In the genomic region with DNA sequence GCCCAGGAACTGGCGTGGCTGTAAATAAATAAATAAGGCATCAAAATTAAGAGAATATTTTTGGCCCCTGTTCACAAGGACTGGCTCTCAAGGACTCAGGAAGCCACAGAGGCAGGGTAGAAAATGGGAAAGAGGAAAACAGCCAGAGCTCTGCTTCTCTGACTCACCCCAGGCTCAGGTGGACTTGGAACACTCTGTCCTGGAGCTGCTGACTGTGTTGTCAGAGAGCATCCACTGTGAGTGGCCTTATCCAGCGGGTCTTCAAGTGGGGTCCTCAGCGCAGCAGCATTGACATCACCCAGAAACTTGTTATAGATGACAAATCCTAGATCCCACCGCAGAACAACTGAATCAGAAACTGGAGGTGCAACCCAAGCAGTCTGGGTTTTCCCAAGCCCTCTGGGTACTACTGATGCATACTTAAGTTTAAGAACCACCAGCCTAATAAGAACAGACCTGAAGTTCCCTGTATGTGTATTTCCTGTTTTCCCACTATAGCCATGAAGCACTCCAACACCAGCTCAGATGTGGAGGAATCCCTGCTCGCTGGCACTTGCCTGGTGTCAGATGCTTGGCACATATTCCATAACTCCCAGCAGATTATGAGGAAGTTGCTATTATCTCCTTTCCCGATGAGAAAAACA, we compare ENCODE assay signal across 22 cellular contexts. TPM values are rescaled to one million over a fixed set of nuclear protein-coding genes. Genes with fewer than 3 reads are reported as not detected.
DNase-seq lines count a peak whose midpoint lies in the region; ATAC-seq, FAIRE-seq and TF ChIP-seq lines count a peak whose summit lies in the region.
"Had no signal": no experiment of that assay in that cellular context is flagged by ENCODE, and none has a peak within 500 bp of the region (broad histone marks: within the 10 kb centered on the region; RNA-seq: fewer than 3 reads in every experiment).

No MANE protein-coding gene starts in this region.

- TF ChIP-seq POLR2A in endothelial cell of umbilical vein (IDR thresholded peaks at IDR 0.05; ENCODE audit: low read depth, low read length) (no peak), HepG2 (IDR thresholded peaks at IDR 0.05; ENCODE audit: insufficient read depth in 1 of 2, low read depth in 2 of 2, low read length in 2 of 2) (no peak)

- TF ChIP-seq RAD21 in HepG2 (CRISPR knock-in tag; IDR thresholded peaks at IDR 0.05), result no peak

- no peak overlapping the region for H3K9ac ChIP-seq in endothelial cell of umbilical vein (replicated peaks; ENCODE audit: extremely low read depth, insufficient read depth, low read length)
- H3K9ac ChIP-seq in HepG2 (ENCODE audit: insufficient read depth, low read depth, low read length), result no peak overlapping the region

- no peaks in the 10 kb centered on the region for H3K36me3 ChIP-seq in Panc1 (ENCODE audit: control insufficient read depth, insufficient read depth, low read length)
- no peaks in the 10 kb centered on the region for H3K36me3 ChIP-seq in endothelial cell of umbilical vein (ENCODE audit: control insufficient read depth in 2 of 2, extremely low read depth in 1 of 2, insufficient read depth in 2 of 2, low read length in 2 of 2)
- H3K36me3 ChIP-seq in HepG2 (replicated peaks in 1 of 2; ENCODE audit: control insufficient read depth in 1 of 2, insufficient read depth in 2 of 2, low read length in 2 of 2), result no peaks in the 10 kb centered on the region

- no peaks in the 10 kb centered on the region for H3K9me3 ChIP-seq in Panc1 (ENCODE audit: control insufficient read depth, insufficient read depth, low read depth, low read length)
- H3K9me3 ChIP-seq in endothelial cell of umbilical vein (replicated peaks; ENCODE audit: control insufficient read depth, insufficient read depth, low read length), result no peaks in the 10 kb centered on the region
- no peaks in the 10 kb centered on the region for H3K9me3 ChIP-seq in HepG2 (ENCODE audit: low read length)

- no peaks in the 10 kb centered on the region for H3K9me1 ChIP-seq in endothelial cell of umbilical vein (replicated peaks; ENCODE audit: control insufficient read depth, extremely low read depth, insufficient read depth, low read length)

- H3K27ac ChIP-seq in Panc1 (ENCODE audit: low read length), result no peak overlapping the region
- no peak overlapping the region for H3K27ac ChIP-seq in endothelial cell of umbilical vein (ENCODE audit: insufficient read depth, low read depth, low read length)
- H3K27ac ChIP-seq in HepG2 (ENCODE audit: extremely low read length, insufficient read depth, low read length), result no peak overlapping the region

- peak; percentile 2 for DNase-seq in ACHN
- DNase-seq in Panc1 (ENCODE audit: low read depth, low spot score), result no peak
- no peak for DNase-seq in endothelial cell of umbilical vein (ENCODE audit: low read depth, low spot score)
- DNase-seq in HepG2 (ENCODE audit: low spot score), result no peak
- no peak for DNase-seq in glutamatergic neuron
- DNase-seq in COR-L47 (lab: John Stamatoyannopoulos, UW), result no peak
- DNase-seq in GM13976 (ENCODE audit: low spot score), result no peak
- DNase-seq: CD8-positive, alpha-beta T cell; DMS79; head of caudate nucleus; NCI-H446; SIG-M5 had no signal

- in situ Hi-C loops in ACHN (cut with HindIII; ENCODE audit: low pct_ligation_motif_present, low pct_unique_long_range_greater_than_20kb, low sequenced_read_pairs) (no loop called here), Panc1 (cut with HindIII; ENCODE audit: low pct_unique_long_range_greater_than_20kb, low sequenced_read_pairs) (no loop called here), HepG2 (cut with HindIII; ENCODE audit: extremely low pct_ligation_motif_present, low pct_unique_long_range_greater_than_20kb) (no loop called here), GM13976 (cut with MboI; ENCODE audit: low sequenced_read_pairs, unreplicated experiment) (no loop called here)

- no peak overlapping the region for H3K4me3 Mint-ChIP-seq in glutamatergic neuron (ENCODE audit: unreplicated experiment)
- H3K4me3 Mint-ChIP-seq: CD8-positive, alpha-beta T cell; nephron; stimulated activated naive CD8-positive, alpha-beta T cell treated with anti-CD3 and anti-CD28 coated beads, Interleukin-15, Interleukin-2, amounts not matched to agents 100 ng/mL and 50 ng/mL, for 24 hours; T-helper 2 cell treated with Interferon-gamma antibody and Interleukin-4, amounts not matched to agents 5 μg/mL and 100 μg/mL, for 36 hours had no signal

- WGBS in HepG2 (ENCODE audit: low lambda C conversion rate), result 2% methylated on average over 3 of the region's 6 CpGs

- FAIRE-seq in endothelial cell of umbilical vein (lab: Jason Lieb, UNC) (no peak), HepG2 (lab: Jason Lieb, UNC) (no peak)
- FAIRE-seq: GM19239, islet of Langerhans had no signal

- no peak overlapping the region for H3K4me3 ChIP-seq in Panc1 (ENCODE audit: low read depth in 2 of 2, low read length in 2 of 2)
- H3K4me3 ChIP-seq in endothelial cell of umbilical vein (replicated peaks in 1 of 3; ENCODE audit: insufficient read depth in 1 of 3, low read depth in 1 of 3, low read length in 3 of 3), result no peak overlapping the region
- H3K4me3 ChIP-seq in HepG2 (replicated peaks in 1 of 3; ENCODE audit: insufficient read depth in 1 of 3, low read depth in 2 of 3, low read length in 3 of 3), result no peak overlapping the region

- ATAC-seq in Panc1 (0 out of 2 replicates have a peak, but pooled peaks have one; percentile 26), HepG2 (peak; percentile 53; the same call in 1 of the 3 replicates), HG03139 (IDR thresholded peaks at IDR 0.05; ENCODE audit: unreplicated experiment) (no peak)
- ATAC-seq: activated CD4-positive, CD25-positive, alpha-beta regulatory T cell treated with anti-CD3 and anti-CD28 coated beads, Interleukin-2, amount 50 U/mL, for 24 hours; CD8-positive, alpha-beta T cell; HCT116 had no signal

- no peaks in the 10 kb centered on the region for H3K4me1 Mint-ChIP-seq in glutamatergic neuron (ENCODE audit: low read depth, unreplicated experiment)

- no peaks in the 10 kb centered on the region; the same call in none of the 2 replicates for H3K4me1 ChIP-seq in Panc1 (ENCODE audit: control insufficient read depth, insufficient read depth, low read length)
- H3K4me1 ChIP-seq in endothelial cell of umbilical vein (ENCODE audit: control insufficient read depth, extremely low read depth, insufficient read depth, low read length), result no peaks in the 10 kb centered on the region
- H3K4me1 ChIP-seq in HepG2 (ENCODE audit: insufficient read depth, low read length), result no peaks in the 10 kb centered on the region

- H3K27me3 ChIP-seq in Panc1 (ENCODE audit: control insufficient read depth, insufficient read depth, low read length) (no peaks in the 10 kb centered on the region), endothelial cell of umbilical vein (ENCODE audit: control insufficient read depth in 2 of 2, insufficient read depth in 2 of 2, low read length in 2 of 2) (no peaks in the 10 kb centered on the region), HepG2 (ENCODE audit: control insufficient read depth in 1 of 2, insufficient read depth in 2 of 2, low read length in 2 of 2) (no peaks in the 10 kb centered on the region; a peak in 1 of 5 replicates)

- no peak for TF ChIP-seq EP300 in HepG2 (IDR thresholded peaks at IDR 0.05; ENCODE audit: low read depth in 2 of 2, low read length in 2 of 2)
- TF ChIP-seq EP300 in HepG2 (CRISPR knock-in tag; IDR thresholded peaks at IDR 0.05; ENCODE audit: borderline replicate concordance), result no peak

- H3K4me2 ChIP-seq in endothelial cell of umbilical vein (ENCODE audit: insufficient read depth, low read length), result no peak overlapping the region
- no peak overlapping the region for H3K4me2 ChIP-seq in HepG2 (ENCODE audit: low read depth, low read length)

- BruUV-seq in Panc1 (replicated peaks; lab: Mats Ljungman, UMichigan), result no TSS peak
- BruUV-seq in endothelial cell of umbilical vein (replicated peaks; lab: Mats Ljungman, UMichigan), result no TSS peak
- BruUV-seq in HepG2 (replicated peaks; lab: Mats Ljungman, UMichigan), result no TSS peak

- intact Hi-C loops in Panc1 (cut with micrococcal nuclease; ENCODE audit: unreplicated experiment), result no loop called here
- intact Hi-C loops in endothelial cell of umbilical vein (cut with micrococcal nuclease), result no loop called here
- intact Hi-C loops in HepG2 (cut with micrococcal nuclease; ENCODE audit: unreplicated experiment), result no loop called here

- dilution Hi-C loops in endothelial cell of umbilical vein (cut with MboI; ENCODE audit: extremely low pct_ligation_motif_present, low sequenced_read_pairs), result no loop called here

- H3K27me3 Mint-ChIP-seq in glutamatergic neuron (ENCODE audit: unreplicated experiment), result peaks cover 5% of the 10 kb centered on the region

- no peak overlapping the region for H3K27ac Mint-ChIP-seq in glutamatergic neuron (ENCODE audit: unreplicated experiment)
- H3K27ac Mint-ChIP-seq: CD8-positive, alpha-beta T cell; nephron; stimulated activated naive CD8-positive, alpha-beta T cell treated with anti-CD3 and anti-CD28 coated beads, Interleukin-15, Interleukin-2, amounts not matched to agents 100 ng/mL and 50 ng/mL, for 24 hours; T-helper 2 cell treated with Interferon-gamma antibody and Interleukin-4, amounts not matched to agents 5 μg/mL and 100 μg/mL, for 36 hours had no signal

- H2AFZ ChIP-seq in endothelial cell of umbilical vein (ENCODE audit: low read depth, low read length), result no peak overlapping the region
- no peak overlapping the region for H2AFZ ChIP-seq in HepG2 (ENCODE audit: low read length)

- TF ChIP-seq CTCF in Panc1 (IDR thresholded peaks at IDR 0.05) (no peak), endothelial cell of umbilical vein (IDR thresholded peaks at IDR 0.05; ENCODE audit: extremely low read depth in 1 of 2, insufficient read depth in 1 of 2, low read depth in 1 of 2, low read length in 2 of 2) (no peak), HepG2 (CRISPR knock-in tag; IDR thresholded peaks at IDR 0.05) (no peak), glutamatergic neuron (IDR thresholded peaks at IDR 0.05; ENCODE audit: partially characterized antibody, unreplicated experiment) (no peak), GM13976 (IDR thresholded peaks at IDR 0.05; ENCODE audit: borderline replicate concordance, control extremely low read depth, extremely low read depth, insufficient read depth, missing control alignments) (no peak)

- H3K79me2 ChIP-seq in endothelial cell of umbilical vein (ENCODE audit: control insufficient read depth, insufficient read depth, low read length), result no peaks in the 10 kb centered on the region
- H3K79me2 ChIP-seq in HepG2 (ENCODE audit: insufficient read depth, low read length), result no peaks in the 10 kb centered on the region

- POLR2A ChIA-PET in Panc1 (lab: Charles Lee) (interaction anchor here (0.6 kb wide), 1 partner anchor 219 kb away, joined by 5 read pairs; no protein-coding TSS in a partner anchor), endothelial cell of umbilical vein (lab: Charles Lee) (no interaction called here), HepG2 (lab: Yijun Ruan, JAX) (no interaction called here)

- H3K36me3 Mint-ChIP-seq in glutamatergic neuron (ENCODE audit: unreplicated experiment), result no peaks in the 10 kb centered on the region
- H3K36me3 Mint-ChIP-seq: CD8-positive, alpha-beta T cell had no signal

- H4K20me1 ChIP-seq in endothelial cell of umbilical vein (replicated peaks; ENCODE audit: control insufficient read depth, extremely low read depth, insufficient read depth, low read length), result no peaks in the 10 kb centered on the region
- H4K20me1 ChIP-seq in HepG2 (ENCODE audit: insufficient read depth, low read length), result no peaks in the 10 kb centered on the region

- H3K9me3 Mint-ChIP-seq in glutamatergic neuron (ENCODE audit: unreplicated experiment), result peaks cover 2% of the 10 kb centered on the region
- H3K9me3 Mint-ChIP-seq: CD8-positive, alpha-beta T cell; stimulated activated naive CD8-positive, alpha-beta T cell treated with anti-CD3 and anti-CD28 coated beads, Interleukin-15, Interleukin-2, amounts not matched to agents 100 ng/mL and 50 ng/mL, for 24 hours; T-helper 2 cell treated with Interferon-gamma antibody and Interleukin-4, amounts not matched to agents 5 μg/mL and 100 μg/mL, for 36 hours had no signal

- CTCF ChIA-PET in Panc1 (lab: Charles Lee) (no interaction called here), endothelial cell of umbilical vein (lab: Charles Lee) (interaction anchor here (1.0 to 1.9 kb wide), 2 partner anchors 9 to 22 kb away, joined by 3 to 6 read pairs; no protein-coding TSS in a partner anchor), HepG2 (lab: Yijun Ruan, JAX; ENCODE audit: low intra/inter-chr PET ratio, low total read pairs) (no interaction called here)

RNA-seq across cellular contexts. Expression of a gene that starts 20.5 kb away (rescaled TPM):
- total RNA-seq in Panc1 (2021; ENCODE audit: unreplicated experiment), result 8.3 TPM
- polyA plus RNA-seq in Panc1 (2012; ENCODE audit: insufficient read length), result 13.6 TPM
- total RNA-seq in endothelial cell of umbilical vein, result 0.21 TPM in 1 of 2 replicates, not detected in the other
- 0.77 and 0.89 TPM in 2 replicates for polyA plus RNA-seq in endothelial cell of umbilical vein
- 0.54 and 0.56 TPM in 2 replicates for polyA plus RNA-seq in endothelial cell of umbilical vein (2011; cell fraction: cytosol; rRNA removed)
- 0.62 and 0.69 TPM in 2 replicates for polyA plus RNA-seq in endothelial cell of umbilical vein (2011; cell fraction: nucleus; rRNA removed)
- polyA plus RNA-seq in endothelial cell of umbilical vein (2012), result 0.46 and 0.98 TPM in 2 replicates
- polyA minus RNA-seq in endothelial cell of umbilical vein, result 0.17 and 0.53 TPM in 2 replicates
- polyA minus RNA-seq in endothelial cell of umbilical vein (2011; cell fraction: cytosol; rRNA and poly(A)+ RNA removed), result not detected
- 1.2 and 1.5 TPM in 2 replicates for polyA minus RNA-seq in endothelial cell of umbilical vein (2011; cell fraction: nucleus; rRNA and poly(A)+ RNA removed)
- total RNA-seq in HepG2 (2016; rRNA removed; fragmentation: Illumina TruSeq; extraction: Trizol), result not detected in 2 replicates
- not detected in 2 replicates for total RNA-seq in HepG2 (2016; cell fraction: cytosol; rRNA removed; fragmentation: Illumina TruSeq; extraction: Trizol; ENCODE audit: low read depth)
- total RNA-seq in HepG2 (2016; cell fraction: insoluble cytoplasmic fraction; rRNA removed; fragmentation: Illumina TruSeq; extraction: Trizol), result not detected in 2 replicates
- total RNA-seq in HepG2 (2016; cell fraction: membrane; rRNA removed; fragmentation: Illumina TruSeq; extraction: Trizol), result not detected in 2 replicates
- not detected in 2 replicates for total RNA-seq in HepG2 (2016; cell fraction: nucleus; rRNA removed; fragmentation: Illumina TruSeq; extraction: Trizol)
- not detected in 2 replicates for polyA plus RNA-seq in HepG2 (2011; rRNA removed)
- not detected in 2 replicates for polyA plus RNA-seq in HepG2 (2011; cell fraction: cytosol; rRNA removed)
- not detected in 2 replicates for polyA plus RNA-seq in HepG2 (2011; cell fraction: nucleus; rRNA removed)
- polyA plus RNA-seq in HepG2 (2012), result not detected in 2 replicates
- not detected in 2 replicates for polyA plus RNA-seq in HepG2 (2016; cell fraction: cytosol; fragmentation: Illumina TruSeq; extraction: Trizol; ENCODE audit: low read depth)
- polyA plus RNA-seq in HepG2 (2016; cell fraction: insoluble cytoplasmic fraction; fragmentation: Illumina TruSeq; extraction: Trizol; ENCODE audit: low read depth), result not detected in 2 replicates
- polyA plus RNA-seq in HepG2 (2016; cell fraction: membrane; fragmentation: Illumina TruSeq; extraction: Trizol; ENCODE audit: low read depth), result not detected in 2 replicates
- polyA plus RNA-seq in HepG2 (2016; cell fraction: nucleus; fragmentation: Illumina TruSeq; extraction: Trizol; ENCODE audit: insufficient read depth, low read depth), result not detected in 2 replicates
- 0.14 TPM in 1 of 2 replicates, not detected in the other for polyA minus RNA-seq in HepG2 (2011; rRNA and poly(A)+ RNA removed; ENCODE audit: low replicate concordance)
- not detected in 2 replicates for polyA minus RNA-seq in HepG2 (2011; cell fraction: cytosol; rRNA and poly(A)+ RNA removed)
- polyA minus RNA-seq in HepG2 (2011; cell fraction: nucleus; rRNA and poly(A)+ RNA removed), result not detected in 2 replicates
- 0.66 TPM for total RNA-seq in glutamatergic neuron (ENCODE audit: unreplicated experiment)
- total RNA-seq: activated CD8-positive, alpha-beta memory T cell treated with anti-CD3 and anti-CD28 coated beads for 36 hours; CD8-positive, alpha-beta T cell; HT-29 had no signal
